ENCODE assay signal across 9 cellular contexts in the genomic region with DNA sequence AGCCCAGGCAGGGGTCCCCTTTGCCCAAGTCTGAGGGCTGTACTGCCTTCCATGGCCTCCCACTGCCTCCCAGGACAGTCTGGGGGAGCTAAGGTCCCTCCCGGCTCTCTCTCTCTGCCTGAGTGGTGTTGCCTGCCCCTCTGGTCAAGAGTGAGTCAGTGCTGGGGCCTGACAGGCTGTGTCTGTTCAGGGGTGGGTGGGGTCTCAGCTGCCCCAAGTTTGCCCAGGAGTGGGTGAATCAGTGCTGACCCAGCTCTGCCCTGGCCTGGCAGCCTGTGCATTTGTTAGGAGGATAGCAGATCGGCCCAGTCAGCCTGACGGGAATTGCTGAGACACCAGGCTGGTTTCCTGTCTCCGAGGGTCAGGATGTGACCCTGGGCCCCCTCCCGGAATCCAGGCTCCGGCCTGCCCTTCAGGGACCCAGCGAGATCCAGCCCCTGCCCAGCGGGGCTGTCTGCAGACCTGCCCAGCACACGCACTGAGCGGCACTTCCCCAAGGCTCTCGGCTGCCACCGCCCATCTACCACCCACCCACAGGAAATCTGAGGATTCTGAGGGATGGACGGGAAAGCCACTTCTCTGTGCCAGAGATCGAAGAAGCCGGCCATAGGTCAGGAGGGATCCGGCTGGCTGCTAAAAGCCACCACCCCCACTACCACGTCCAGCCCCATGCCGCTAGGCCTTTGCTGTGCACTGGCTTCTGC. TPM values are rescaled to one million over a fixed set of nuclear protein-coding genes. Genes with fewer than 3 reads are reported as not detected.
A peak's percentile ranks its signal among the peaks of the same experiment; 100 is the strongest.
DNase-seq lines count a peak whose midpoint lies in the region; ATAC-seq and TF ChIP-seq lines count a peak whose summit lies in the region.
"Had no signal": no experiment of that assay in that cellular context is flagged by ENCODE, and none has a peak within 500 bp of the region (broad histone marks: within the 10 kb centered on the region; RNA-seq: fewer than 3 reads in every experiment).

No MANE protein-coding gene starts in this region.

- H3K4me1 ChIP-seq in left lung: peaks cover 49 to 89% of the 10 kb centered on the region in 2 donors
- H3K4me1 ChIP-seq in stomach smooth muscle (ENCODE audit: control insufficient read depth, insufficient read depth, low read length): peaks cover 27% of the 10 kb centered on the region

- peak overlapping the region; percentile 87 for H3K27ac Mint-ChIP-seq in chondrocyte (ENCODE audit: unreplicated experiment)
- H3K27ac Mint-ChIP-seq: activated naive CD4-positive, alpha-beta T cell treated with anti-CD3 and anti-CD28 coated beads, Interleukin-2, amount 10 ng/mL, durations not matched to agents 7 days and 5 days had no signal

- H3K27ac ChIP-seq in left lung (peak overlapping the region; percentile 90 to 92), stomach smooth muscle (ENCODE audit: low read length) (peak overlapping the region; percentile 69)

- H3K36me3 ChIP-seq in left lung (peaks cover 0 to 45% of the 10 kb centered on the region in 2 donors), stomach smooth muscle (ENCODE audit: control insufficient read depth in 2 of 2, insufficient read depth in 2 of 2, low read length in 2 of 2) (no peaks in the 10 kb centered on the region)

- H3K4me3 ChIP-seq in left lung (peak overlapping the region in 1 of 2 donors; percentile 8), stomach smooth muscle (ENCODE audit: low read length in 2 of 2) (no peak overlapping the region)

- no peaks in the 10 kb centered on the region for H3K9me3 Mint-ChIP-seq in chondrocyte (ENCODE audit: low read depth)
- H3K9me3 Mint-ChIP-seq: activated naive CD4-positive, alpha-beta T cell treated with anti-CD3 and anti-CD28 coated beads, Interleukin-2, amount 10 ng/mL, durations not matched to agents 7 days and 5 days had no signal

- peak; percentile 80 for ATAC-seq in left lung
- ATAC-seq in GM18868 (IDR thresholded peaks at IDR 0.05; ENCODE audit: unreplicated experiment): no peak
- ATAC-seq in GM18873 (IDR thresholded peaks at IDR 0.05; ENCODE audit: low FRiP score, unreplicated experiment): no peak

- H3K9ac ChIP-seq in stomach smooth muscle (ENCODE audit: low read length in 2 of 2): peak overlapping the region in 1 of 2 donors; percentile 32

- intact Hi-C loops in left lung (cut with DNase I): no loop called here

- H3K27me3 Mint-ChIP-seq in chondrocyte (ENCODE audit: low read depth): no peaks in the 10 kb centered on the region
- H3K27me3 Mint-ChIP-seq: activated naive CD4-positive, alpha-beta T cell treated with anti-CD3 and anti-CD28 coated beads, Interleukin-2, amount 10 ng/mL, durations not matched to agents 7 days and 5 days had no signal

- H3K4me1 Mint-ChIP-seq in chondrocyte (ENCODE audit: low read depth): peaks cover 50% of the 10 kb centered on the region

- H3K4me3 Mint-ChIP-seq in chondrocyte (ENCODE audit: unreplicated experiment): peak overlapping the region; percentile 35
- H3K4me3 Mint-ChIP-seq: activated naive CD4-positive, alpha-beta T cell treated with anti-CD3 and anti-CD28 coated beads, Interleukin-2, amount 10 ng/mL, durations not matched to agents 7 days and 5 days had no signal

- TF ChIP-seq CTCF in chondrocyte (IDR thresholded peaks at IDR 0.05) (no peak), left lung (IDR thresholded peaks at IDR 0.05) (no peak)

- H3K9me3 ChIP-seq in left lung (no peaks in the 10 kb centered on the region), stomach smooth muscle (ENCODE audit: control insufficient read depth in 2 of 2, low read length in 2 of 2) (no peaks in the 10 kb centered on the region)

- no peaks in the 10 kb centered on the region for H3K27me3 ChIP-seq in left lung
- H3K27me3 ChIP-seq in stomach smooth muscle (ENCODE audit: control insufficient read depth in 1 of 2, insufficient read depth in 2 of 2, low read length in 2 of 2): no peaks in the 10 kb centered on the region

- DNase-seq in HPDE6-E6E7 (ENCODE audit: extremely low spot score) (peak; percentile 68), chondrocyte (ENCODE audit: low spot score) (no peak), left lung (peak; percentile 88 to 92), NCI-H187 treated with DMSO at 0.1 percent for 48 hours (lab: John Stamatoyannopoulos, UW) (no peak), NCI-H446 (lab: John Stamatoyannopoulos, UW) (no peak)
- DNase-seq: activated naive CD4-positive, alpha-beta T cell treated with anti-CD3 and anti-CD28 coated beads, Interleukin-2, amount 10 ng/mL, durations not matched to agents 7 days and 5 days had no signal

- peaks cover 4% of the 10 kb centered on the region for H3K36me3 Mint-ChIP-seq in chondrocyte (ENCODE audit: low read depth)

RNA-seq across cellular contexts. Expression of a gene that starts 15.9 kb away (rescaled TPM):
- total RNA-seq in chondrocyte (81.3 to 101 TPM (median 89.5 TPM) in 3 replicates), left lung (100 to 1,000 TPM; 173 to 354 TPM)

RNA-seq across cellular contexts. Expression of a gene that starts 35.8 kb away (rescaled TPM):
- total RNA-seq in chondrocyte (50.8 to 52.8 TPM (median 50.8 TPM) in 3 replicates), left lung (10 to 100 TPM; 59.3 to 97.4 TPM)

RNA-seq across cellular contexts. Expression of a gene that starts 38.9 kb away (rescaled TPM):
- total RNA-seq in chondrocyte (75.3 to 83.8 TPM (median 77.2 TPM) in 3 replicates), left lung (100 to 1,000 TPM; 111 to 264 TPM)

RNA-seq across cellular contexts. Expression of a gene that starts 52.7 kb away (rescaled TPM):
- total RNA-seq in chondrocyte (54.9 to 67.6 TPM (median 60.3 TPM) in 3 replicates), left lung (10 to 100 TPM; 78.8 to 83.4 TPM)

Comparison
In these comparisons a context has a peak if more than half of its experiments do, and no peak if none do; other contexts are left out.
1. DNase-seq: peak in HPDE6-E6E7 (single experiment) and left lung (2 of 2); none in chondrocyte (single experiment), NCI-H187 treated with DMSO at 0.1 percent for 48 hours (single experiment) and NCI-H446 (0 of 2).